In genomic region chr17:42266918-42267766, GRCh38 we compare ENCODE assay signal across 9 cellular contexts. TPM values are rescaled to one million over a fixed set of nuclear protein-coding genes. Genes with fewer than 3 reads are reported as not detected.
DNase-seq lines count a peak whose midpoint lies in the region; ATAC-seq and TF ChIP-seq lines count a peak whose summit lies in the region.
"Had no signal": no experiment of that assay in that cellular context is flagged by ENCODE, and none has a peak within 500 bp of the region (broad histone marks: within the 10 kb centered on the region; RNA-seq: fewer than 3 reads in every experiment).

No MANE protein-coding gene starts in this region.

- POLR2A ChIA-PET in activated CD8-positive, alpha-beta T cell treated with anti-CD3 and anti-CD28 coated beads, Interleukin-2, amount 10 ng/mL, durations not matched to agents 7 days and 5 days (lab: Charles Lee), result interaction anchor here (0.7 to 11.3 kb wide), 6 partner anchors 8 to 269 kb away, joined by 3 to 128 read pairs (median 5); partner anchors contain the start of gene NAGLU

- H3K4me1 Mint-ChIP-seq in activated CD8-positive, alpha-beta T cell treated with anti-CD3 and anti-CD28 coated beads, Interleukin-2, amount 10 ng/mL, durations not matched to agents 7 days and 5 days (ENCODE audit: low read depth), result peaks cover 54% of the 10 kb centered on the region

- H3K36me3 Mint-ChIP-seq in activated CD8-positive, alpha-beta T cell treated with anti-CD3 and anti-CD28 coated beads, Interleukin-2, amount 10 ng/mL, durations not matched to agents 7 days and 5 days (ENCODE audit: low read depth), result peaks cover 21% of the 10 kb centered on the region

- H3K27me3 Mint-ChIP-seq in activated CD8-positive, alpha-beta T cell treated with anti-CD3 and anti-CD28 coated beads, Interleukin-2, amount 10 ng/mL, durations not matched to agents 7 days and 5 days (ENCODE audit: low read depth), result no peaks in the 10 kb centered on the region

- H3K27ac Mint-ChIP-seq in activated CD8-positive, alpha-beta T cell treated with anti-CD3 and anti-CD28 coated beads, Interleukin-2, amount 10 ng/mL, durations not matched to agents 7 days and 5 days, result peak overlapping the region; percentile 73

- peak; percentile 47 for DNase-seq in stimulated activated CD4-positive, alpha-beta T cell treated with anti-CD3 and anti-CD28 coated beads, Interleukin-1b, Interleukin-23, amount 100 ng/mL, for 48 hours
- DNase-seq in stimulated activated CD4-positive, alpha-beta T cell treated with anti-CD3 and anti-CD28 coated beads, Interleukin-2, amount 100 ng/mL, for 48 hours, result no peak
- peak; percentile 55 for DNase-seq in activated CD8-positive, alpha-beta T cell treated with anti-CD3 and anti-CD28 coated beads, Interleukin-2, amount 10 ng/mL, durations not matched to agents 7 days and 5 days
- DNase-seq in foreskin fibroblast, result peak; percentile 77 to 79
- no peak for DNase-seq in hepatic stellate cell (ENCODE audit: low spot score)
- no peak for DNase-seq in superior temporal gyrus (ENCODE audit: extremely low spot score)
- DNase-seq: DND-41 had no signal

- no peak for TF ChIP-seq CTCF in foreskin fibroblast (IDR thresholded peaks at IDR 0.05; ENCODE audit: low read depth, low read length)

- ATAC-seq in activated CD8-positive, alpha-beta T cell treated with anti-CD3 and anti-CD28 coated beads, Interleukin-2, amount 10 ng/mL, durations not matched to agents 7 days and 5 days, result peak; percentile 81
- no peak for ATAC-seq in GM19397 (IDR thresholded peaks at IDR 0.05; ENCODE audit: unreplicated experiment)
- ATAC-seq in HG02870 (IDR thresholded peaks at IDR 0.05; ENCODE audit: unreplicated experiment), result no peak

- H3K9me3 Mint-ChIP-seq in activated CD8-positive, alpha-beta T cell treated with anti-CD3 and anti-CD28 coated beads, Interleukin-2, amount 10 ng/mL, durations not matched to agents 7 days and 5 days (ENCODE audit: insufficient read depth), result no peaks in the 10 kb centered on the region

- CTCF ChIA-PET in activated CD8-positive, alpha-beta T cell treated with anti-CD3 and anti-CD28 coated beads, Interleukin-2, amount 10 ng/mL, durations not matched to agents 7 days and 5 days (lab: Charles Lee), result interaction anchor here (0.7 to 3.6 kb wide), 6 partner anchors 9 to 260 kb away, joined by 3 to 24 read pairs (median 7); no protein-coding TSS in a partner anchor

- no peak overlapping the region for H3K4me3 ChIP-seq in foreskin fibroblast (ENCODE audit: low read depth in 1 of 2, low read length in 2 of 2)

- H3K4me3 Mint-ChIP-seq in activated CD8-positive, alpha-beta T cell treated with anti-CD3 and anti-CD28 coated beads, Interleukin-2, amount 10 ng/mL, durations not matched to agents 7 days and 5 days, result no peak overlapping the region

RNA-seq across cellular contexts. Expression of gene STAT5B, which starts 9.0 kb away (rescaled TPM):
- 10 to 100 TPM; 92.7 to 94.4 TPM for total RNA-seq in activated CD8-positive, alpha-beta T cell treated with anti-CD3 and anti-CD28 coated beads, Interleukin-2, amount 10 ng/mL, durations not matched to agents 7 days and 5 days

RNA-seq across cellular contexts. Expression of gene STAT5A, which starts 21.2 kb away (rescaled TPM):
- total RNA-seq in activated CD8-positive, alpha-beta T cell treated with anti-CD3 and anti-CD28 coated beads, Interleukin-2, amount 10 ng/mL, durations not matched to agents 7 days and 5 days, result 100 to 1,000 TPM; 117 to 119 TPM

Comparison
In these comparisons a context has a peak if more than half of its experiments do, and no peak if none do; other contexts are left out.
1. DNase-seq: peak in stimulated activated CD4-positive, alpha-beta T cell treated with anti-CD3 and anti-CD28 coated beads, Interleukin-1b, Interleukin-23, amount 100 ng/mL, for 48 hours (single experiment), activated CD8-positive, alpha-beta T cell treated with anti-CD3 and anti-CD28 coated beads, Interleukin-2, amount 10 ng/mL, durations not matched to agents 7 days and 5 days (single experiment) and foreskin fibroblast (2 of 2); none in stimulated activated CD4-positive, alpha-beta T cell treated with anti-CD3 and anti-CD28 coated beads, Interleukin-2, amount 100 ng/mL, for 48 hours (0 of 2), hepatic stellate cell (single experiment) and superior temporal gyrus (single experiment).